ENCODE assay signal across 8 cellular contexts in the genomic region with DNA sequence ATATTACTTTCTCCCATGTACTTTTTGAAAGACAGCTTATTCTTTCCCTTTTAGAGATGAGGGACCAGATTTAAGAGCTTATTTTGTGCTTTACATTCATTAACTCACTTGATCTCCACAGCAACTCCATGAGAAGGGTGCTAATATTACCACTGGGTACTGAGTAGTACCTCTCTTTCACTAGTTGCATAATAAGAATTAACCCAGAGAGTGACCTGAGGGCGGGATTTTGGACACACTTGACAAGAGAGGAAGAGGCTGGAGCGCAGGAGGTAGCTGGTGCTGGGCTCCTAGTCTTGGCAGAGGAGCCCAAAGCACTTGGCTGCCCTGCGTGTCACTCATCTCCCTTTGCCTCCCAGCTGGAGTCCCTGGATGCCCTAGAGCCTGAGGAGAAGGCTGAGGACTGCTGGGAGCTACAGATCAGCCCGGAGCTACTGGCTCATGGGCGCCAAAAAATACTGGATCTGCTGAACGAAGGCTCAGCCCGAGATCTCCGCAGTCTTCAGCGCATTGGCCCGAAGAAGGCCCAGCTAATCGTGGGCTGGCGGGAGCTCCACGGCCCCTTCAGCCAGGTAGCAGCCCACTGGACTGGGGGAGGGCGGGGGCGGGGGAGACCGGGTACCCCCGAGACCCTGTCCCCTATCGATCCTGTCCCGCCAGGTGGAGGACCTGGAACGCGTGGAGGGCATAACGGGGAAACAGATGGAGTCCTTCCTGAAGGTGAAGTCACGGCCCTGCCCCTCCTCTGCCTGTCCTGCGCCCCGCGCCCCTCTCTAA. TPM values are rescaled to one million over a fixed set of nuclear protein-coding genes. Genes with fewer than 3 reads are reported as not detected.
DNase-seq lines count a peak whose midpoint lies in the region; ATAC-seq and TF ChIP-seq lines count a peak whose summit lies in the region.

No MANE protein-coding gene starts in this region.

- H3K9ac ChIP-seq in skeletal muscle tissue (ENCODE audit: low read depth in 1 of 3, low read length in 3 of 3) = peak overlapping the region; percentile 97 to 99 (median 99)

- no peaks in the 10 kb centered on the region for H3K27me3 ChIP-seq in hepatocyte
- H3K27me3 ChIP-seq in skeletal muscle tissue (ENCODE audit: control insufficient read depth in 3 of 3, insufficient read depth in 3 of 3, low read length in 3 of 3) = no peaks in the 10 kb centered on the region

- no peaks in the 10 kb centered on the region for H3K9me2 ChIP-seq in hepatocyte (replicated peaks; ENCODE audit: insufficient read depth)

- H3K4me1 ChIP-seq in hepatocyte (ENCODE audit: insufficient read depth) (peaks cover 24% of the 10 kb centered on the region), skeletal muscle tissue (ENCODE audit: control insufficient read depth in 3 of 3, insufficient read depth in 3 of 3, low read length in 3 of 3) (peaks cover 31 to 40% (median 36%) of the 10 kb centered on the region in 3 donors)

- peaks cover 28% of the 10 kb centered on the region for H3K79me2 ChIP-seq in hepatocyte

- H3K9me3 ChIP-seq in hepatocyte (ENCODE audit: low read depth) (no peaks in the 10 kb centered on the region), skeletal muscle tissue (ENCODE audit: control insufficient read depth in 3 of 3, low read length in 3 of 3) (no peaks in the 10 kb centered on the region)

- peak overlapping the region; percentile 75 for H2AFZ ChIP-seq in hepatocyte

- DNase-seq in SIG-M5 treated with dmso at 0.1 percent for 504 hours (lab: John Stamatoyannopoulos, UW; ENCODE audit: unreplicated experiment) = peak; percentile 55
- DNase-seq in SIG-M5 (lab: John Stamatoyannopoulos, UW) = no peak
- DNase-seq in NCI-H1092 treated with DMSO at 0.1 percent for 48 hours (lab: John Stamatoyannopoulos, UW) = peak; percentile 41
- DNase-seq in activated naive CD4-positive, alpha-beta T cell treated with anti-CD3 and anti-CD28 coated beads, Interleukin-2, amount 50 U/mL, for 72 hours (ENCODE audit: low spot score in 2 of 2) = no peak
- no peak for DNase-seq in hepatocyte (ENCODE audit: low spot score)
- no peak for DNase-seq in NCI-H128 (lab: John Stamatoyannopoulos, UW; ENCODE audit: unreplicated experiment)
- no peak for DNase-seq in activated gamma-delta T cell treated with Interleukin-2 at 50 U/mL for 16 hours

- peaks cover 15% of the 10 kb centered on the region for H4K20me1 ChIP-seq in hepatocyte (ENCODE audit: insufficient read depth, poor library complexity, severe bottlenecking)

- H3K4me3 ChIP-seq in hepatocyte (peak overlapping the region; percentile 62), skeletal muscle tissue (ENCODE audit: low read length in 3 of 3) (peak overlapping the region; percentile 93 to 98 (median 96))

- H3K27ac ChIP-seq in hepatocyte = peak overlapping the region; percentile 98
- peak overlapping the region; percentile 96 for H3K27ac ChIP-seq in skeletal muscle tissue (ENCODE audit: low read depth, low read length)

- H3K36me3 Mint-ChIP-seq in activated naive CD4-positive, alpha-beta T cell treated with anti-CD3 and anti-CD28 coated beads, Interleukin-2, amount 50 U/mL, for 72 hours = peaks cover 38 to 42% of the 10 kb centered on the region in 2 donors

- H3K27ac Mint-ChIP-seq in activated naive CD4-positive, alpha-beta T cell treated with anti-CD3 and anti-CD28 coated beads, Interleukin-2, amount 50 U/mL, for 72 hours = peak overlapping the region; percentile 89 to 100

- H3K9me3 Mint-ChIP-seq in activated naive CD4-positive, alpha-beta T cell treated with anti-CD3 and anti-CD28 coated beads, Interleukin-2, amount 50 U/mL, for 72 hours = no peaks in the 10 kb centered on the region

- no peaks in the 10 kb centered on the region for H3K36me3 ChIP-seq in hepatocyte (replicated peaks; ENCODE audit: insufficient read depth, low read depth)
- peaks cover 11 to 16% (median 11%) of the 10 kb centered on the region in 3 donors for H3K36me3 ChIP-seq in skeletal muscle tissue (ENCODE audit: control insufficient read depth in 3 of 3, insufficient read depth in 3 of 3, low read length in 3 of 3)

- WGBS in hepatocyte (ENCODE audit: low lambda C conversion rate, missing lambda C conversion rate) = 34% methylated on average over 16 of the region's 26 CpGs

- TF ChIP-seq CTCF in hepatocyte (IDR thresholded peaks at IDR 0.05; ENCODE audit: poor library complexity) = no peak

- ATAC-seq in activated naive CD4-positive, alpha-beta T cell treated with anti-CD3 and anti-CD28 coated beads, Interleukin-2, amount 50 U/mL, for 72 hours = no peak

- peak overlapping the region; percentile 94 for H3K4me2 ChIP-seq in hepatocyte

RNA-seq across cellular contexts. Expression of a gene that starts 1.7 kb away (rescaled TPM):
- total RNA-seq in activated naive CD4-positive, alpha-beta T cell treated with anti-CD3 and anti-CD28 coated beads, Interleukin-2, amount 50 U/mL, for 72 hours = 100 to 1,000 TPM; 285 to 386 TPM
- total RNA-seq in hepatocyte (123 and 132 TPM in 2 replicates), skeletal muscle tissue (141 TPM)
- polyA plus RNA-seq in hepatocyte = 190 and 192 TPM in 2 replicates

RNA-seq across cellular contexts. Expression of a gene that starts 7.3 kb away (rescaled TPM):
- total RNA-seq in activated naive CD4-positive, alpha-beta T cell treated with anti-CD3 and anti-CD28 coated beads, Interleukin-2, amount 50 U/mL, for 72 hours = 1 to 10 TPM; 1.4 to 5.9 TPM
- total RNA-seq in hepatocyte = 7.0 and 8.0 TPM in 2 replicates
- 11.1 and 23.9 TPM in 2 replicates for polyA plus RNA-seq in hepatocyte
- 0.52 TPM for total RNA-seq in skeletal muscle tissue

RNA-seq across cellular contexts. Expression of a gene that starts 11.3 kb away (rescaled TPM):
- total RNA-seq in activated naive CD4-positive, alpha-beta T cell treated with anti-CD3 and anti-CD28 coated beads, Interleukin-2, amount 50 U/mL, for 72 hours = 10 to 100 TPM; 20.2 to 40.0 TPM
- total RNA-seq in hepatocyte = 31.6 and 39.3 TPM in 2 replicates
- 48.5 and 53.4 TPM in 2 replicates for polyA plus RNA-seq in hepatocyte
- total RNA-seq in skeletal muscle tissue = 8.9 TPM

RNA-seq across cellular contexts. Expression of a gene that starts 14.1 kb away (rescaled TPM):
- total RNA-seq in activated naive CD4-positive, alpha-beta T cell treated with anti-CD3 and anti-CD28 coated beads, Interleukin-2, amount 50 U/mL, for 72 hours = 100 to 1,000 TPM; 151 to 268 TPM
- total RNA-seq in hepatocyte (42.6 and 43.3 TPM in 2 replicates), skeletal muscle tissue (33.4 TPM)
- polyA plus RNA-seq in hepatocyte = 42.5 and 44.5 TPM in 2 replicates

RNA-seq across cellular contexts. Expression of a gene that starts 15.6 kb away (rescaled TPM):
- total RNA-seq in activated naive CD4-positive, alpha-beta T cell treated with anti-CD3 and anti-CD28 coated beads, Interleukin-2, amount 50 U/mL, for 72 hours = 100 to 1,000 TPM in 1 of 2 donors, 10 to 100 TPM in 1; 77.6 to 168 TPM
- 80.0 and 121 TPM in 2 replicates for total RNA-seq in hepatocyte
- 140 and 146 TPM in 2 replicates for polyA plus RNA-seq in hepatocyte
- total RNA-seq in skeletal muscle tissue = 28.2 TPM

Comparison
In these comparisons a context has a peak if more than half of its experiments do, and no peak if none do; other contexts are left out.
1. DNase-seq: peak in SIG-M5 treated with dmso at 0.1 percent for 504 hours (single experiment) and NCI-H1092 treated with DMSO at 0.1 percent for 48 hours (single experiment); none in SIG-M5 (single experiment), activated naive CD4-positive, alpha-beta T cell treated with anti-CD3 and anti-CD28 coated beads, Interleukin-2, amount 50 U/mL, for 72 hours (0 of 2), hepatocyte (single experiment), NCI-H128 (single experiment) and activated gamma-delta T cell treated with Interleukin-2 at 50 U/mL for 16 hours (single experiment).